ENCODE assay signal across 9 cellular contexts in the genomic region with DNA sequence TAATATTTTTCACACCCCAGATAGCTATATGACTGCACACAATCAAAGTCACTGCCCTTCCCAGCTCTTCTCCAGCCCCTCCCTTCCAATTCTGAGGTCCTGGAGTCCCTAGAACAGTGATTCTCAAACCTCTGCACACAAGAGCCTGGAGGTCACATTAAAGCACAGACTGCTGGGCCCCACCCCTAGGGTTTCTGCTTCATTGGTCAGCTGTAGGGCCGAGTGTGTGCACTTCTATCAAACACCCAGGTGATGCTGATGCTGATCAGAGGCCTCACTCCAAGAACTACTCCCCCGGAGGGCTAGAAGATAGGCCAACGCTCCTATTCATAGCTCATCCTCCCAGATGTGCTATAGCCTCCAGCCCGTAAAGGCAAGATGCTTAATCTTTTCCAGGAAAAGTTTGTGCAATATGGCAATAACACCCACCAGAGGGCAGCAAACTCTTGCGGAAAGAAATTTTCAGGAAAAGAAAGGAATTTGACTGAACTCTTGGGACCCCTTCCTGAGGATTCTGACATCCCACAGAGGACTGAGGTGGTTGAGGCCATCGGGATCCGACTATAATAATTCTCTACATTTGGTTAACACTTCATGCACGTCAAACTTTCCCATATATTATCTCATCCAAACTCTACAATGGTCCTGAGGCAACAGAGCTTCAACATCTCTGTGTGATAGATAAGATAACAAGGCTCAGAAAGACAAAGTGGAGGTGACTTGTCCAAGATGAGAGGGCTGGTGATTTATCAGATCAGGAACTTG.
DNase-seq lines count a peak whose midpoint lies in the region; ATAC-seq and TF ChIP-seq lines count a peak whose summit lies in the region.
"Had no signal": no experiment of that assay in that cellular context is flagged by ENCODE, and none has a peak within 500 bp of the region (broad histone marks: within the 10 kb centered on the region; RNA-seq: fewer than 3 reads in every experiment).

No MANE protein-coding gene starts in this region.

- no peaks in the 10 kb centered on the region for H3K9me3 Mint-ChIP-seq in Calu3 (ENCODE audit: low read depth, unreplicated experiment)
- no peaks in the 10 kb centered on the region for H3K9me3 Mint-ChIP-seq in naive thymus-derived CD8-positive, alpha-beta T cell

- DNase-seq in Calu3 = peak; percentile 66
- DNase-seq in HFF-Myc (ENCODE audit: extremely low read depth, low read depth) = peak; percentile 36
- DNase-seq in RKO (ENCODE audit: low spot score) = peak; percentile 60
- DNase-seq in epidermal melanocyte (ENCODE audit: insufficient read length, low spot score) = peak; percentile 47
- peak; percentile 51 for DNase-seq in mucosa of gallbladder (ENCODE audit: low spot score)
- no peak for DNase-seq in naive thymus-derived CD8-positive, alpha-beta T cell
- DNase-seq in activated CD8-positive, alpha-beta memory T cell treated with anti-CD3 and anti-CD28 coated beads, Interleukin-2, amount 50 U/mL, for 4 hours = no peak

- no peak overlapping the region for H3K27ac Mint-ChIP-seq in Calu3 (ENCODE audit: unreplicated experiment)
- H3K27ac Mint-ChIP-seq in naive thymus-derived CD8-positive, alpha-beta T cell = no peak overlapping the region
- H3K27ac Mint-ChIP-seq: T-helper 17 cell had no signal

- TF ChIP-seq CTCF in Calu3 (IDR thresholded peaks at IDR 0.05; ENCODE audit: unreplicated experiment) = peak; percentile 76
- TF ChIP-seq CTCF in HFF-Myc (IDR thresholded peaks at IDR 0.05; ENCODE audit: low read depth, low read length, missing control alignments) = peak; percentile 62

- POLR2A ChIA-PET in naive thymus-derived CD8-positive, alpha-beta T cell (lab: Charles Lee) = no interaction called here

- H3K4me3 ChIP-seq in HFF-Myc (replicated peaks; ENCODE audit: low read depth, low read length) = no peak overlapping the region

- BruUV-seq in Calu3 (replicated peaks; lab: Mats Ljungman, UMichigan) = no TSS peak

- no peaks in the 10 kb centered on the region for H3K27me3 Mint-ChIP-seq in Calu3 (ENCODE audit: unreplicated experiment)
- H3K27me3 Mint-ChIP-seq in naive thymus-derived CD8-positive, alpha-beta T cell = peaks cover 10 to 33% (median 19%) of the 10 kb centered on the region in 5 donors

- peaks cover 2% of the 10 kb centered on the region for H3K4me1 Mint-ChIP-seq in Calu3 (ENCODE audit: low read depth, unreplicated experiment)
- H3K4me1 Mint-ChIP-seq in naive thymus-derived CD8-positive, alpha-beta T cell = no peaks in the 10 kb centered on the region
- H3K4me1 Mint-ChIP-seq: T-helper 17 cell had no signal

- H3K36me3 Mint-ChIP-seq in Calu3 (ENCODE audit: insufficient read depth, unreplicated experiment) = no peaks in the 10 kb centered on the region
- no peaks in the 10 kb centered on the region for H3K36me3 Mint-ChIP-seq in naive thymus-derived CD8-positive, alpha-beta T cell

- ATAC-seq in GM21447 (IDR thresholded peaks at IDR 0.05; ENCODE audit: unreplicated experiment) = no peak
- ATAC-seq in naive thymus-derived CD8-positive, alpha-beta T cell = no peak
- ATAC-seq: T-helper 17 cell had no signal

- CTCF ChIA-PET in Calu3 (lab: Charles Lee) = interaction anchor here (0.9 to 2.6 kb wide), 10 partner anchors 10 to 237 kb away, joined by 3 to 17 read pairs (median 5); no protein-coding TSS in a partner anchor

- intact Hi-C loops in Calu3 (cut with micrococcal nuclease; ENCODE audit: unreplicated experiment) = loop anchor here (1.0 to 10.0 kb wide), 3 partner anchors 47 to 471 kb away; no protein-coding TSS in a partner anchor

- no peak overlapping the region for H3K4me3 Mint-ChIP-seq in Calu3 (ENCODE audit: low read depth, unreplicated experiment)
- no peak overlapping the region for H3K4me3 Mint-ChIP-seq in naive thymus-derived CD8-positive, alpha-beta T cell
- H3K4me3 Mint-ChIP-seq: T-helper 17 cell had no signal

Comparison
In these comparisons a context has a peak if more than half of its experiments do, and no peak if none do; other contexts are left out.
1. DNase-seq: peak in Calu3 (single experiment), HFF-Myc (single experiment), RKO (single experiment), epidermal melanocyte (single experiment) and mucosa of gallbladder (single experiment); none in naive thymus-derived CD8-positive, alpha-beta T cell (0 of 10) and activated CD8-positive, alpha-beta memory T cell treated with anti-CD3 and anti-CD28 coated beads, Interleukin-2, amount 50 U/mL, for 4 hours (single experiment).